ENCODE assay signal across 1 cellular context in the genomic region with DNA sequence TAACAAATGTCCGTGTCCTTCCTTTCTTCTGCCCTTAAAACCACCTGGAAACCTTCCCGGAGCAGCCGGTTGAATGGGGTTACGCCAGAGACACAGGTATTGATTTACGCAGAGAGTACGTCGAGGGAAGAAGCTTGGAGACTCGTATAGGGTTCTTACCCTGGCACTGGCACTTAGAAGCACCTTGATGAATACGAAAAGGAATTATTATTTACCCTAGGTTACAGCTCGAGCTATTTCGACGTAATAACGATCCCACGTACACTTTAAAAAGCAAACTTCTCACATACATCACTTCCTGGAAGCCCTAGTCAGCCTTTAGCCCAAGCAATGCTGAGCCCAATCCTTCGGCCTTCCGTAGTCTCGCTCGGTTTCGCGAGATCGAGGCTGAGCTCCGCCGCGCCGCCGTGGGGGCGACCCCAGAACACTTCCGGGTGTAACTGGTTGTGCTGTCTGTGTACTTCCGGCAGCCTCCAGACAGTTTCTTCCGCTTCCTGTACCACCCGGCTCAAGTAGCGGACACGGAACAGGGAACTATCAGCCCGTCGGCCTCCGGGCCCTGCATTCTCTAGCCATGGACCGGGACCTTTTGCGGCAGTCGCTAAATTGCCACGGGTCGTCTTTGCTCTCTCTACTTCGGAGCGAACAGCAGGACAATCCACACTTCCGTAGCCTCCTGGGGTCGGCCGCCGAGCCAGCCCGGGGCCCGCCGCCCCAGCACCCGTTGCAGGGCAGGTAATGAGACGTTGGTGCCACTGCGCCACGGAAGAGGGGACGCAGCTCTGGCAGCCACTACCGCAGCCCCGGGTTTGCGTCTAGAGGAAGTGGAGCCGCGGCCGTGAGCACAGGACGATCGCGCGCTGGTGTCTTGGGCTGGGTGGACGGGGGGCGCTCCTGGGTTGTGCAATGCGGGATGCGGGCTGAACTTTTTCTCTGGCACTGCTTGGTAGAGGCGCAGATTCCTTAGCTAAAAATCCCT.
TF ChIP-seq lines count a peak whose summit lies in the region.

A gene with protein sequence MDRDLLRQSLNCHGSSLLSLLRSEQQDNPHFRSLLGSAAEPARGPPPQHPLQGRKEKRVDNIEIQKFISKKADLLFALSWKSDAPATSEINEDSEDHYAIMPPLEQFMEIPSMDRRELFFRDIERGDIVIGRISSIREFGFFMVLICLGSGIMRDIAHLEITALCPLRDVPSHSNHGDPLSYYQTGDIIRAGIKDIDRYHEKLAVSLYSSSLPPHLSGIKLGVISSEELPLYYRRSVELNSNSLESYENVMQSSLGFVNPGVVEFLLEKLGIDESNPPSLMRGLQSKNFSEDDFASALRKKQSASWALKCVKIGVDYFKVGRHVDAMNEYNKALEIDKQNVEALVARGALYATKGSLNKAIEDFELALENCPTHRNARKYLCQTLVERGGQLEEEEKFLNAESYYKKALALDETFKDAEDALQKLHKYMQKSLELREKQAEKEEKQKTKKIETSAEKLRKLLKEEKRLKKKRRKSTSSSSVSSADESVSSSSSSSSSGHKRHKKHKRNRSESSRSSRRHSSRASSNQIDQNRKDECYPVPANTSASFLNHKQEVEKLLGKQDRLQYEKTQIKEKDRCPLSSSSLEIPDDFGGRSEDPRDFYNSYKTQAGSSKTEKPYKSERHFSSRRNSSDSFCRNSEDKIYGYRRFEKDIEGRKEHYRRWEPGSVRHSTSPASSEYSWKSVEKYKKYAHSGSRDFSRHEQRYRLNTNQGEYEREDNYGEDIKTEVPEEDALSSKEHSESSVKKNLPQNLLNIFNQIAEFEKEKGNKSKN (plus strand): TSS at position 476 of the 979 bp plus-strand sequence. CDS start 99 bp downstream, at position 575.

TF ChIP-seq in Ishikawa, 13 proteins besides CTCF, POLR2A, EP300 and RAD21 (continued from another document):
- TF ChIP-seq, protein P1, sequence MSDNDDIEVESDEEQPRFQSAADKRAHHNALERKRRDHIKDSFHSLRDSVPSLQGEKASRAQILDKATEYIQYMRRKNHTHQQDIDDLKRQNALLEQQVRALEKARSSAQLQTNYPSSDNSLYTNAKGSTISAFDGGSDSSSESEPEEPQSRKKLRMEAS (IDR thresholded peaks at IDR 0.05): peak; percentile 86
- TF ChIP-seq ZBTB7A (IDR thresholded peaks at IDR 0.05; ENCODE audit: low read depth): 0 out of 2 replicates have a peak, but pooled peaks have one; percentile 53
- peak; percentile 85 for TF ChIP-seq TCF12 (IDR thresholded peaks at IDR 0.05; ENCODE audit: low read depth)
- TF ChIP-seq TAF1 (IDR thresholded peaks at IDR 0.05; ENCODE audit: low read depth): peak; percentile 78
- peak; percentile 76 for TF ChIP-seq CEBPB (IDR thresholded peaks at IDR 0.05)
- TF ChIP-seq NFIC (IDR thresholded peaks at IDR 0.05): 0 out of 2 replicates have a peak, but pooled peaks have one; percentile 11
TF ChIP-seq in Ishikawa: peak in this region for 10.
